Comparison of ENCODE assay signal across 10 cellular contexts in the genomic region with DNA sequence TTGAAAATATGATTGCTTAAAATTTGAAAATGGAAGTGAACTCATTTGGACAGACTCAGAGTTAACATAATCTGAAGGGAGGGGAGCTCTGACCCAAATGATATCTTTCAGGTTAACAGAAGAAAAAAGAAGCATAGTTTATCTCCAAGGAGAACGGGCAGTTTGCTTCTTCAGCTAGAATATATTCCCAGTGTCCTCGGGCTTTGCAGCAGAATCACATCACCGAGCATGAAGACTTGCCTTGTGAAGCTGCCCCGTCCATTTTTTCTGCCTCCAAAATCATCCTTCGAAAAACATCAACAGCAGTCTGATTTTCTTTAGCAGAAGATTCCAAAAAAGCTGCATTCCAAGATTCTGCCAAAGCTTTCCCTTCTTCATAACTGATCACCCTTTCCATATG. TPM values are rescaled to one million over a fixed set of nuclear protein-coding genes. Genes with fewer than 3 reads are reported as not detected.
DNase-seq lines count a peak whose midpoint lies in the region; ATAC-seq, FAIRE-seq and TF ChIP-seq lines count a peak whose summit lies in the region.
"Not testable (repeated sequence)": the region's sequence is repeated elsewhere in the genome, so short reads cannot be mapped to it uniquely, and the experiment has no call there.
"Had no signal": no experiment of that assay in that cellular context is flagged by ENCODE, and none has a peak within 500 bp of the region (broad histone marks: within the 10 kb centered on the region; RNA-seq: fewer than 3 reads in every experiment).

No MANE protein-coding gene starts in this region.

- H3K9me3 Mint-ChIP-seq in astrocyte (ENCODE audit: unreplicated experiment); endodermal cell; natural killer cell: not testable (repeated sequence)

- not testable (repeated sequence) for H3K27me3 Mint-ChIP-seq in astrocyte (ENCODE audit: low read depth, unreplicated experiment); endodermal cell (ENCODE audit: insufficient read depth); natural killer cell (ENCODE audit: low read depth in 2 of 2)

- 9 to 11% methylated on average over 4 to 5 of the region's 5 CpGs for WGBS in GM23248 (ENCODE audit: low coverage in 1 of 2, low lambda C conversion rate in 2 of 2, missing lambda C conversion rate in 2 of 2), 2 experiments
- 75 to 83% methylated on average over 1 to 5 of the region's 5 CpGs for WGBS in endodermal cell (ENCODE audit: insufficient coverage in 1 of 2, insufficient read length in 1 of 2), 2 experiments
- WGBS in right cardiac atrium = 29% methylated on average over 5 of the region's 5 CpGs
- WGBS in psoas muscle, 3 donors = 26 to 50% (median 28%) methylated on average over 5 of the region's 5 CpGs

- not testable (repeated sequence) for H3K27ac ChIP-seq in GM23248; Panc1 (ENCODE audit: low read length); astrocyte (ENCODE audit: low read depth, low read length); endodermal cell (ENCODE audit: low read depth, low read length); right cardiac atrium (ENCODE audit: low read length); psoas muscle; upper lobe of right lung

- not testable (repeated sequence) for FAIRE-seq in astrocyte (lab: Jason Lieb, UNC)

- BruUV-seq in Panc1 (replicated peaks; lab: Mats Ljungman, UMichigan) = TSS peak; percentile 92

- POLR2A ChIA-PET in Panc1 (lab: Charles Lee) = not testable (repeated sequence)

- H3K4me1 Mint-ChIP-seq in astrocyte (ENCODE audit: low read depth, unreplicated experiment); endodermal cell; natural killer cell: not testable (repeated sequence)

- H3K27me3 ChIP-seq in GM23248 (replicated peaks; ENCODE audit: insufficient read depth); Panc1 (ENCODE audit: control insufficient read depth, insufficient read depth, low read length); astrocyte (ENCODE audit: insufficient read depth, low read length); endodermal cell (ENCODE audit: control insufficient read depth, insufficient read depth, low read length, poor library complexity, severe bottlenecking); right cardiac atrium (ENCODE audit: control insufficient read depth, insufficient read depth); psoas muscle (ENCODE audit: insufficient read depth in 3 of 3, low read length in 2 of 3); upper lobe of right lung: not testable (repeated sequence)

- in situ Hi-C loops in GM23248 (cut with MboI); Panc1 (cut with HindIII; ENCODE audit: low pct_unique_long_range_greater_than_20kb, low sequenced_read_pairs): not testable (repeated sequence)

- not testable (repeated sequence) for TF ChIP-seq CTCF in Panc1 (IDR thresholded peaks at IDR 0.05); astrocyte (IDR thresholded peaks at IDR 0.05; ENCODE audit: insufficient read depth, low read depth, low read length); endodermal cell (conservative IDR thresholded peaks at IDR 0.05); natural killer cell (IDR thresholded peaks at IDR 0.05); psoas muscle (IDR thresholded peaks at IDR 0.05); upper lobe of right lung (IDR thresholded peaks at IDR 0.05)

- H3K4me2 ChIP-seq in GM23248 (ENCODE audit: unreplicated experiment) = peak overlapping the region; percentile 32
- H3K4me2 ChIP-seq in astrocyte (ENCODE audit: low read length) = not testable (repeated sequence)

- H3F3A ChIP-seq in GM23248 (ENCODE audit: insufficient read depth) = not testable (repeated sequence)

- peak overlapping the region; percentile 54; the same call in 1 of the 2 replicates for H3K4me3 ChIP-seq in GM23248
- not testable (repeated sequence) for H3K4me3 ChIP-seq in Panc1 (ENCODE audit: low read depth in 2 of 2, low read length in 2 of 2); astrocyte (ENCODE audit: insufficient read depth, low read depth, low read length); endodermal cell (ENCODE audit: low read length); right cardiac atrium (ENCODE audit: low read length)
- peak overlapping the region; percentile 32 for H3K4me3 ChIP-seq in psoas muscle
- H3K4me3 ChIP-seq in upper lobe of right lung = peak overlapping the region; percentile 8

- not testable (repeated sequence) for H4K20me1 ChIP-seq in GM23248 (ENCODE audit: insufficient read depth); astrocyte (ENCODE audit: insufficient read depth, low read length)

- peak overlapping the region; percentile 69 for H2AFZ ChIP-seq in GM23248
- H2AFZ ChIP-seq in astrocyte (ENCODE audit: low read depth, low read length) = not testable (repeated sequence)

- peak overlapping the region; percentile 47; the same call in 1 of the 2 replicates for H3K9ac ChIP-seq in GM23248
- not testable (repeated sequence) for H3K9ac ChIP-seq in astrocyte (ENCODE audit: low read length); endodermal cell (ENCODE audit: extremely low read depth, low read length, poor library complexity, severe bottlenecking)

- H3K4me3 Mint-ChIP-seq in astrocyte (ENCODE audit: unreplicated experiment) (peak overlapping the region; percentile 80), endodermal cell (peak overlapping the region; percentile 44), natural killer cell (peak overlapping the region; percentile 73)

- not testable (repeated sequence) for H3K36me3 Mint-ChIP-seq in astrocyte (ENCODE audit: low read depth, unreplicated experiment); endodermal cell (ENCODE audit: low read depth); natural killer cell

- not testable (repeated sequence) for ATAC-seq in Panc1, natural killer cell, psoas muscle, upper lobe of right lung
- peak; percentile 22 to 34 for ATAC-seq in right cardiac atrium

- not testable (repeated sequence) for H3K9me2 ChIP-seq in GM23248 (ENCODE audit: insufficient read depth)

- H3K79me2 ChIP-seq in GM23248 (ENCODE audit: insufficient read depth); astrocyte (ENCODE audit: insufficient read depth, low read length): not testable (repeated sequence)

- not testable (repeated sequence) for DNase-seq in GM23248; Panc1 (ENCODE audit: low read depth, low spot score); astrocyte (ENCODE audit: low read depth); endodermal cell; right cardiac atrium; natural killer cell; psoas muscle; upper lobe of right lung

- intact Hi-C loops in Panc1 (cut with micrococcal nuclease; ENCODE audit: unreplicated experiment); right cardiac atrium (cut with DNase I); natural killer cell (cut with micrococcal nuclease); psoas muscle (cut with DNase I); upper lobe of right lung (cut with DNase I): not testable (repeated sequence)

- CTCF ChIA-PET in Panc1 (lab: Charles Lee) = not testable (repeated sequence)

- H3K9me3 ChIP-seq in GM23248 (ENCODE audit: low read depth); Panc1 (ENCODE audit: control insufficient read depth, insufficient read depth, low read depth, low read length); astrocyte (ENCODE audit: insufficient read depth, low read depth, low read length); endodermal cell (ENCODE audit: control insufficient read depth, low read length); right cardiac atrium (ENCODE audit: control insufficient read depth, low read length); psoas muscle; upper lobe of right lung: not testable (repeated sequence)

- H3K36me3 ChIP-seq in GM23248 (ENCODE audit: low read depth); Panc1 (ENCODE audit: control insufficient read depth, insufficient read depth, low read length); astrocyte (ENCODE audit: insufficient read depth, low read length); endodermal cell (ENCODE audit: control insufficient read depth, insufficient read depth, low read length); psoas muscle (ENCODE audit: insufficient read depth in 1 of 2, low read depth in 1 of 2); upper lobe of right lung: not testable (repeated sequence)

- not testable (repeated sequence) for H3K4me1 ChIP-seq in GM23248 (ENCODE audit: insufficient read depth); Panc1 (ENCODE audit: control insufficient read depth, insufficient read depth, low read length); astrocyte (ENCODE audit: insufficient read depth, low read length); endodermal cell (ENCODE audit: control insufficient read depth, insufficient read depth, low read length); right cardiac atrium (ENCODE audit: control insufficient read depth, insufficient read depth, low read length); psoas muscle; upper lobe of right lung

- H3K27ac Mint-ChIP-seq in astrocyte (ENCODE audit: unreplicated experiment); endodermal cell; natural killer cell: not testable (repeated sequence)

RNA-seq across cellular contexts. Expression of gene SYT15, which starts 55.8 kb away (rescaled TPM):
- total RNA-seq in GM23248 (2014; rRNA removed; shearing (Covaris generic)) = 0.89 and 1.2 TPM in 2 replicates
- polyA plus RNA-seq in GM23248 (2016; fragmentation: Nextera tagmentation; extraction: Ambion mirVana) (2.3 and 3.0 TPM in 2 replicates), right cardiac atrium (2.6 TPM), psoas muscle (under 1 TPM; 0.18 to 0.98 (median 0.80) TPM)
- total RNA-seq in Panc1 (2021; ENCODE audit: unreplicated experiment) (0.28 TPM), astrocyte (1.2 and 1.4 TPM in 2 replicates), endodermal cell (1 to 10 TPM; 1.3 to 3.2 TPM), right cardiac atrium (1 to 10 TPM; 2.7 to 4.1 (median 3.5) TPM), natural killer cell (1 to 10 TPM in 2 of 3 donors, under 1 TPM in 1; 1.00 to 2.0 (median 1.1) TPM), psoas muscle (1 to 10 TPM; 1.7 to 2.8 (median 2.5) TPM), upper lobe of right lung (45.4 TPM)
- polyA plus RNA-seq in Panc1 (2012; ENCODE audit: insufficient read length) = 1.0 TPM
- polyA plus RNA-seq in endodermal cell (2013, experiment 1 of 2) = 0.50 TPM
- polyA plus RNA-seq in endodermal cell (2013, experiment 2 of 2) = 0.58 TPM
- total RNA-seq: H7, SK-MEL-5 had no signal
